8 cellular contexts compared by ENCODE assay signal in genomic region chr19:6737284-6737872, GRCh38. TPM values are rescaled to one million over a fixed set of nuclear protein-coding genes. Genes with fewer than 3 reads are reported as not detected.
DNase-seq lines count a peak whose midpoint lies in the region; TF ChIP-seq lines count a peak whose summit lies in the region.

Gene GPR108 (minus strand): TSS chr19:6737580. CDS start chr19:6737576, 4 bp downstream.

- H3K9me2 ChIP-seq in MM.1S (replicated peaks; ENCODE audit: insufficient read depth, low read length), result no peaks in the 10 kb centered on the region

- CTCF ChIA-PET in activated naive CD4-positive, alpha-beta T cell treated with anti-CD3 and anti-CD28 coated beads for 36 hours (lab: Charles Lee), result interaction anchor here (1.0 to 2.3 kb wide), 7 partner anchors 31 to 220 kb away, joined by 3 to 46 read pairs (median 9); partner anchors contain the start of genes SH2D3A and TNFSF14

- H3K4me3 Mint-ChIP-seq in activated naive CD4-positive, alpha-beta T cell treated with anti-CD3 and anti-CD28 coated beads for 36 hours, result peak within 1 kb of the TSS; percentile 98

- H2AK5ac ChIP-seq in neuronal stem cell (ENCODE audit: low read depth, low read length), result no peak within 1 kb of the TSS

- H3K4me1 ChIP-seq in HAP-1 (peaks cover 24% of the 10 kb centered on the region), MM.1S (ENCODE audit: low read length) (peaks cover 23% of the 10 kb centered on the region), neuronal stem cell (ENCODE audit: control insufficient read depth in 2 of 2, insufficient read depth in 1 of 2, low read depth in 1 of 2, low read length in 2 of 2) (peaks cover 17 to 19% of the 10 kb centered on the region in 2 donors)

- peaks cover 15% of the 10 kb centered on the region for H3K36me3 Mint-ChIP-seq in activated naive CD4-positive, alpha-beta T cell treated with anti-CD3 and anti-CD28 coated beads for 36 hours (ENCODE audit: low read depth)

- peak within 1 kb of the TSS; percentile 85 for H2BK5ac ChIP-seq in neuronal stem cell (ENCODE audit: low read length)

- H2BK15ac ChIP-seq in neuronal stem cell (ENCODE audit: low read length), result no peak within 1 kb of the TSS

- no peaks in the 10 kb centered on the region for H3K9me3 ChIP-seq in HAP-1
- H3K9me3 ChIP-seq in MM.1S (replicated peaks; ENCODE audit: insufficient read depth, low read length), result no peaks in the 10 kb centered on the region
- no peaks in the 10 kb centered on the region for H3K9me3 ChIP-seq in neuronal stem cell (replicated peaks in 1 of 2; ENCODE audit: control insufficient read depth in 2 of 2, insufficient read depth in 1 of 2, low read depth in 1 of 2, low read length in 2 of 2)

- peaks cover 36% of the 10 kb centered on the region for H3K79me2 ChIP-seq in MM.1S (ENCODE audit: low read length)

- no CpG with 5 or more reads among the region's 55 CpGs for WGBS in neuronal stem cell (ENCODE audit: extremely low coverage in 2 of 2, insufficient read length in 2 of 2, insufficient replicate concordance in 1 of 2), 2 donors

- H3K4ac ChIP-seq in neuronal stem cell (ENCODE audit: low read length), result no peak within 1 kb of the TSS

- H3K36me3 ChIP-seq in HAP-1 (replicated peaks) (peaks cover 9% of the 10 kb centered on the region), MM.1S (replicated peaks; ENCODE audit: insufficient read depth, low read length) (no peaks in the 10 kb centered on the region), neuronal stem cell (replicated peaks in 1 of 2; ENCODE audit: control insufficient read depth in 2 of 2, insufficient read depth in 2 of 2, low read length in 2 of 2) (peaks cover 2 to 4% of the 10 kb centered on the region in 2 donors)

- H3K4me1 Mint-ChIP-seq in activated naive CD4-positive, alpha-beta T cell treated with anti-CD3 and anti-CD28 coated beads for 36 hours (ENCODE audit: low read depth), result peaks cover 40% of the 10 kb centered on the region

- no peaks in the 10 kb centered on the region for H4K20me1 ChIP-seq in MM.1S (ENCODE audit: insufficient read depth, low read length)

- H3K4me2 ChIP-seq in MM.1S (ENCODE audit: low read depth, low read length) (peak within 1 kb of the TSS; percentile 87), neuronal stem cell (ENCODE audit: insufficient read depth, low read length, poor library complexity, severe bottlenecking) (peak within 1 kb of the TSS; percentile 71)

- H3K27me3 Mint-ChIP-seq in activated naive CD4-positive, alpha-beta T cell treated with anti-CD3 and anti-CD28 coated beads for 36 hours (ENCODE audit: low read depth), result no peaks in the 10 kb centered on the region

- peak within 1 kb of the TSS; percentile 87 for H3K23ac ChIP-seq in neuronal stem cell (ENCODE audit: low read depth, low read length, poor library complexity)

- H4K8ac ChIP-seq in neuronal stem cell (ENCODE audit: low read depth, low read length), result no peak within 1 kb of the TSS

- in situ Hi-C loops in G401 (cut with HindIII; ENCODE audit: low sequenced_read_pairs), result no loop called here
- in situ Hi-C loops in HAP-1 (cut with MboI; ENCODE audit: low sequenced_read_pairs), result loop anchor here (5.0 kb wide), 1 partner anchor 220 kb away; no protein-coding TSS in a partner anchor

- H3F3A ChIP-seq in MM.1S (ENCODE audit: insufficient read depth, low read length), result peaks cover 36% of the 10 kb centered on the region

- DNase-seq in G401 (ENCODE audit: low spot score), result peak; percentile 100
- peak; percentile 99 to 100 for DNase-seq in HAP-1 (ENCODE audit: low spot score in 2 of 2)
- no peak for DNase-seq in MM.1S
- peak; percentile 100 for DNase-seq in SK-N-DZ (ENCODE audit: low spot score)
- peak; percentile 100 for DNase-seq in activated naive CD4-positive, alpha-beta T cell treated with anti-CD3 and anti-CD28 coated beads for 36 hours
- DNase-seq in foreskin melanocyte, result peak; percentile 100
- peak; percentile 100 for DNase-seq in neuronal stem cell (ENCODE audit: low spot score)

- intact Hi-C loops in activated naive CD4-positive, alpha-beta T cell treated with anti-CD3 and anti-CD28 coated beads for 36 hours (cut with micrococcal nuclease), result loop anchor here (1.0 to 5.0 kb wide), 7 partner anchors 30 to 344 kb away; partner anchors contain the start of genes GTF2F1, SH2D3A, TNFSF14 and TNFSF9

- peak within 1 kb of the TSS; percentile 74 for H3K4me3 ChIP-seq in HAP-1
- H3K4me3 ChIP-seq in MM.1S (ENCODE audit: low read length), result peak within 1 kb of the TSS; percentile 79
- H3K4me3 ChIP-seq in neuronal stem cell (ENCODE audit: low read length in 2 of 2), result peak within 1 kb of the TSS; percentile 69 to 84

- H3K79me1 ChIP-seq in neuronal stem cell (ENCODE audit: low read depth, low read length), result peaks cover 3% of the 10 kb centered on the region

- H3K14ac ChIP-seq in neuronal stem cell (ENCODE audit: low read length), result no peak within 1 kb of the TSS

- H3K18ac ChIP-seq in neuronal stem cell (ENCODE audit: low read length), result peak within 1 kb of the TSS; percentile 100

- no peaks in the 10 kb centered on the region for H3K27me3 ChIP-seq in HAP-1 (ENCODE audit: low read depth)
- no peaks in the 10 kb centered on the region for H3K27me3 ChIP-seq in MM.1S (replicated peaks; ENCODE audit: insufficient read depth, low read length)
- H3K27me3 ChIP-seq in neuronal stem cell (ENCODE audit: control insufficient read depth in 3 of 3, insufficient read depth in 3 of 3, low read depth in 1 of 3, low read length in 3 of 3), result no peaks in the 10 kb centered on the region

- H4K91ac ChIP-seq in neuronal stem cell (ENCODE audit: low read depth, low read length, poor library complexity), result no peak within 1 kb of the TSS

- peak within 1 kb of the TSS; percentile 83 for H3K9ac ChIP-seq in MM.1S (ENCODE audit: low read length)
- H3K9ac ChIP-seq in neuronal stem cell (ENCODE audit: low read depth, low read length, poor library complexity), result peak within 1 kb of the TSS; percentile 94

- no peak within 1 kb of the TSS for H2BK120ac ChIP-seq in neuronal stem cell (ENCODE audit: low read depth, low read length)

- no peak within 1 kb of the TSS for H2BK12ac ChIP-seq in neuronal stem cell (ENCODE audit: low read length)

- peak within 1 kb of the TSS; percentile 72 for H2AFZ ChIP-seq in MM.1S (ENCODE audit: low read length)
- peak within 1 kb of the TSS; percentile 98 for H2AFZ ChIP-seq in neuronal stem cell (ENCODE audit: low read length)

- H3K27ac ChIP-seq in MM.1S (ENCODE audit: low read length) (peak within 1 kb of the TSS; percentile 65; the same call in 1 of the 2 replicates), neuronal stem cell (replicated peaks; ENCODE audit: low read length) (peak within 1 kb of the TSS; percentile 99)

- peak within 1 kb of the TSS; percentile 98 for H3K27ac Mint-ChIP-seq in activated naive CD4-positive, alpha-beta T cell treated with anti-CD3 and anti-CD28 coated beads for 36 hours

- TF ChIP-seq CTCF in MM.1S (IDR thresholded peaks at IDR 0.05; ENCODE audit: low read length) (no peak), subcutaneous adipose tissue (IDR thresholded peaks at IDR 0.05; ENCODE audit: low read depth) (no peak)

- no peaks in the 10 kb centered on the region for H3K9me3 Mint-ChIP-seq in activated naive CD4-positive, alpha-beta T cell treated with anti-CD3 and anti-CD28 coated beads for 36 hours

RNA-seq across cellular contexts. Expression of gene GPR108, which starts in this region (rescaled TPM):
- total RNA-seq in G401 (2014; rRNA removed; shearing (Covaris generic)), result 27.5 and 34.7 TPM in 2 replicates
- 33.8 and 39.2 TPM in 2 replicates for polyA plus RNA-seq in SK-N-DZ (2014; cell fraction: cytosol; rRNA removed)
- polyA plus RNA-seq in SK-N-DZ (2014; cell fraction: nucleus; rRNA removed), result 59.8 and 73.1 TPM in 2 replicates
- total RNA-seq in activated naive CD4-positive, alpha-beta T cell treated with anti-CD3 and anti-CD28 coated beads for 36 hours, result 10 to 100 TPM; 54.0 to 59.9 TPM
- polyA plus RNA-seq in neuronal stem cell (2013, experiment 1 of 2), result 54.3 TPM
- polyA plus RNA-seq in neuronal stem cell (2013, experiment 2 of 2), result 53.1 TPM
- 10 to 100 TPM; 31.0 to 62.9 (median 45.6) TPM for total RNA-seq in subcutaneous adipose tissue
